ENCODE assay signal across 8 cellular contexts in the genomic region with DNA sequence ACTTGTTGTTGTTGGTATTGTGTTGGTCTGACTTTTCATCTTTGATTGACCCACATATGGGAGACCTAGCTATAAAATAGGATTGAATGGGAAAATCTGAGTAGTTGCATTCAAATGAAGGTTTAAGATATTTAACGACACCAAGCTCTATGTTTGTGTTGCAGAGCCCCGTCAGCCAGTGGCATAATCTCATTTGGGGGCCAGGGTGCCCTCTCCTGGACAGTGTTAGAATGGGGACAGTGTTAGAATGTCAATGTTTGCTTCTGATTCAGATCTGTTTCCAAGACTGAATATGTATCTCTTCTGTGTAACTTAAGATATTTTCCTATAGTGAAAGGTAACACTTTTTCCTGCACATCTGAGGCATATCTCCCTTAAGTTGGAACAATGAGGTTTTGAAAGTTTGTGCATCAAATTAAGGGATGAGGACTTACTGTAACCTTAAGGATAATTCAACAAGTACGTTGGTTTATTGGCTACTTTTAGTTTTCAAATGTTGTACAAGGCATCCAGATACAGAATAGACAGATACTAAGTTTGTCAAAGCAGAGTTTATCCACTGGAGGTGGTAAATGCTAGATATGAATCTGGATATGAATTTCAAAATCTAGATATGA. TPM values are rescaled to one million over a fixed set of nuclear protein-coding genes. Genes with fewer than 3 reads are reported as not detected.
DNase-seq lines count a peak whose midpoint lies in the region; ATAC-seq and TF ChIP-seq lines count a peak whose summit lies in the region.

No MANE protein-coding gene starts in this region.

- H3K4me3 ChIP-seq in BJ (ENCODE audit: low read depth, low read length): no peak overlapping the region
- H3K4me3 ChIP-seq in KMS-11 (IDR thresholded peaks at IDR 0.05; ENCODE audit: insufficient read depth, low read depth, low read length): no peak overlapping the region
- no peak overlapping the region for H3K4me3 ChIP-seq in WI38 (ENCODE audit: low read depth, low read length)

- no peak overlapping the region for H3K9ac ChIP-seq in KMS-11

- H3K4me2 ChIP-seq in KMS-11: no peak overlapping the region

- DNase-seq in BJ (ENCODE audit: low read depth) (no peak), left colon (peak in 1 of 2 donors; percentile 69)
- DNase-seq in central memory CD4-positive, alpha-beta T cell: peak; percentile 1
- peak; percentile 11 to 38 (median 12) for DNase-seq in stimulated activated CD4-positive, alpha-beta T cell treated with anti-CD3 and anti-CD28 coated beads, TNF-alpha, amount 100 ng/mL, for 24 hours (ENCODE audit: low read depth in 3 of 3)

- ATAC-seq in GM18868 (IDR thresholded peaks at IDR 0.05; ENCODE audit: unreplicated experiment) (peak; percentile 81), left colon (peak; percentile 63), HG02870 (IDR thresholded peaks at IDR 0.05; ENCODE audit: unreplicated experiment) (no peak)

- intact Hi-C loops in left colon (cut with DNase I, micrococcal nuclease): no loop called here

- POLR2A ChIA-PET in BJ (lab: Charles Lee): interaction anchor here (0.6 kb wide), 1 partner anchor 352 kb away, joined by 5 read pairs; no protein-coding TSS in a partner anchor

- no peaks in the 10 kb centered on the region for H3K27me3 ChIP-seq in BJ (ENCODE audit: control insufficient read depth, insufficient read depth, low read length)
- H3K27me3 ChIP-seq in KMS-11 (ENCODE audit: insufficient read depth, low read depth): no peaks in the 10 kb centered on the region

- H2AFZ ChIP-seq in KMS-11 (ENCODE audit: low read depth): no peak overlapping the region

- TF ChIP-seq CTCF in BJ (IDR thresholded peaks at IDR 0.05; ENCODE audit: insufficient read depth, low read depth, low read length) (peak; percentile 72), KMS-11 (conservative IDR thresholded peaks at IDR 0.05; ENCODE audit: low read depth, low read length) (peak; percentile 87), WI38 (IDR thresholded peaks at IDR 0.05; ENCODE audit: low read depth, low read length) (peak; percentile 51)

- no peaks in the 10 kb centered on the region for H4K20me1 ChIP-seq in KMS-11 (ENCODE audit: insufficient read depth)

- H3K36me3 ChIP-seq in BJ (ENCODE audit: control insufficient read depth, insufficient read depth, low read length): no peaks in the 10 kb centered on the region
- no peaks in the 10 kb centered on the region for H3K36me3 ChIP-seq in KMS-11 (ENCODE audit: insufficient read depth)

- CTCF ChIA-PET in BJ (lab: Yijun Ruan, JAX): interaction anchor here (0.6 to 7.8 kb wide), 13 partner anchors 8 to 362 kb away, joined by 3 to 116 read pairs (median 4); no protein-coding TSS in a partner anchor

- no peaks in the 10 kb centered on the region for H3K4me1 ChIP-seq in KMS-11 (ENCODE audit: low read depth, poor library complexity, severe bottlenecking)

- H3K79me2 ChIP-seq in KMS-11 (ENCODE audit: insufficient read depth, low read depth): no peaks in the 10 kb centered on the region

- no peak overlapping the region for H3K27ac ChIP-seq in KMS-11

RNA-seq across cellular contexts. Expression of a gene that starts 5.3 kb away (rescaled TPM):
- polyA plus RNA-seq in BJ (2011; rRNA removed): not detected in 2 replicates
- not detected in 2 replicates for polyA minus RNA-seq in BJ (2011; rRNA and poly(A)+ RNA removed)
- not detected for total RNA-seq in left colon

RNA-seq across cellular contexts. Expression of a gene that starts 41.8 kb away (rescaled TPM):
- polyA plus RNA-seq in BJ (2011; rRNA removed): not detected in 2 replicates
- polyA minus RNA-seq in BJ (2011; rRNA and poly(A)+ RNA removed): not detected in 2 replicates
- total RNA-seq in left colon: not detected

RNA-seq across cellular contexts. Expression of a gene that starts 54.1 kb away (rescaled TPM):
- polyA plus RNA-seq in BJ (2011; rRNA removed): not detected in 2 replicates
- polyA minus RNA-seq in BJ (2011; rRNA and poly(A)+ RNA removed): not detected in 2 replicates
- total RNA-seq in left colon: not detected

RNA-seq across cellular contexts. Expression of a gene that starts 57.3 kb away (rescaled TPM):
- polyA plus RNA-seq in BJ (2011; rRNA removed): not detected in 2 replicates
- not detected in 2 replicates for polyA minus RNA-seq in BJ (2011; rRNA and poly(A)+ RNA removed)
- not detected for total RNA-seq in left colon
